15 cellular contexts compared by ENCODE assay signal in genomic region chr10:71161429-71161828, GRCh38. TPM values are rescaled to one million over a fixed set of nuclear protein-coding genes. Genes with fewer than 3 reads are reported as not detected.
DNase-seq lines count a peak whose midpoint lies in the region; ATAC-seq lines count a peak whose summit lies in the region.
"Had no signal": no experiment of that assay in that cellular context is flagged by ENCODE, and none has a peak within 500 bp of the region (broad histone marks: within the 10 kb centered on the region; RNA-seq: fewer than 3 reads in every experiment).

No MANE protein-coding gene starts in this region.

- H3K4me3 Mint-ChIP-seq in activated T-helper 17 cell treated with anti-CD3 and anti-CD28 coated beads, Interleukin-2, amount 50 U/mL, for 72 hours, result no peak overlapping the region
- H3K4me3 Mint-ChIP-seq: CD4-positive, alpha-beta T cell; stimulated activated naive CD8-positive, alpha-beta T cell treated with anti-CD3 and anti-CD28 coated beads, Interleukin-15, Interleukin-2, amounts not matched to agents 100 ng/mL and 50 ng/mL, for 24 hours had no signal

- no peak overlapping the region for H3K4me3 ChIP-seq in Jurkat, Clone E6-1 (ENCODE audit: low read length)

- H3K27ac Mint-ChIP-seq in activated T-helper 17 cell treated with anti-CD3 and anti-CD28 coated beads, Interleukin-2, amount 50 U/mL, for 72 hours, result no peak overlapping the region
- H3K27ac Mint-ChIP-seq: CD4-positive, alpha-beta T cell; stimulated activated naive CD8-positive, alpha-beta T cell treated with anti-CD3 and anti-CD28 coated beads, Interleukin-15, Interleukin-2, amounts not matched to agents 100 ng/mL and 50 ng/mL, for 24 hours had no signal

- no peaks in the 10 kb centered on the region for H3K36me3 Mint-ChIP-seq in activated T-helper 17 cell treated with anti-CD3 and anti-CD28 coated beads, Interleukin-2, amount 50 U/mL, for 72 hours (ENCODE audit: low read depth)

- no peaks in the 10 kb centered on the region for H3K9me3 Mint-ChIP-seq in activated T-helper 17 cell treated with anti-CD3 and anti-CD28 coated beads, Interleukin-2, amount 50 U/mL, for 72 hours
- H3K9me3 Mint-ChIP-seq: CD4-positive, alpha-beta T cell; stimulated activated naive CD8-positive, alpha-beta T cell treated with anti-CD3 and anti-CD28 coated beads, Interleukin-15, Interleukin-2, amounts not matched to agents 100 ng/mL and 50 ng/mL, for 24 hours had no signal

- peak; percentile 42 for ATAC-seq in activated T-helper 17 cell treated with anti-CD3 and anti-CD28 coated beads, Interleukin-2, amount 50 U/mL, for 72 hours (replicated peaks)
- ATAC-seq in GM21619 (IDR thresholded peaks at IDR 0.05; ENCODE audit: unreplicated experiment), result no peak

- peaks cover 9% of the 10 kb centered on the region for H3K27me3 Mint-ChIP-seq in activated T-helper 17 cell treated with anti-CD3 and anti-CD28 coated beads, Interleukin-2, amount 50 U/mL, for 72 hours
- H3K27me3 Mint-ChIP-seq: CD4-positive, alpha-beta T cell had no signal

- H3K4me1 Mint-ChIP-seq in activated T-helper 17 cell treated with anti-CD3 and anti-CD28 coated beads, Interleukin-2, amount 50 U/mL, for 72 hours, result no peaks in the 10 kb centered on the region

- DNase-seq in Daoy (ENCODE audit: low read depth) (peak; percentile 69), kidney tubule cell (ENCODE audit: low spot score) (peak; percentile 76), NCI-H82 (lab: John Stamatoyannopoulos, UW) (no peak), DMS 273 (lab: John Stamatoyannopoulos, UW; ENCODE audit: unreplicated experiment) (no peak), NCI-H2227 treated with DMSO at 0.1 percent for 48 hours (lab: John Stamatoyannopoulos, UW) (no peak)
- peak; percentile 9 for DNase-seq in Jurkat, Clone E6-1 (ENCODE audit: low read depth, low spot score)
- DNase-seq: activated T-cell treated with anti-CD3 and anti-CD28 coated beads, Interleukin-2, amount 50 U/mL, for 1 hour; CD4-positive, alpha-beta T cell; HCEC 1CT; NCI-H2171 treated with DMSO at 0.1 percent for 48 hours; posterior cingulate gyrus; SHP77 had no signal

RNA-seq across cellular contexts. Expression of gene UNC5B, which starts 50.9 kb away (rescaled TPM):
- total RNA-seq in Daoy (2014; rRNA removed; shearing (Covaris generic)), result 4.0 and 6.0 TPM in 2 replicates
- polyA plus RNA-seq in Jurkat, Clone E6-1 (2012; ENCODE audit: insufficient read depth, insufficient read length), result 2.1 TPM
- total RNA-seq in activated T-helper 17 cell treated with anti-CD3 and anti-CD28 coated beads, Interleukin-2, amount 50 U/mL, for 72 hours, result under 1 TPM in 1 of 2 donors, not detected in 1; 0.04 TPM

Comparison
In these comparisons a context has a peak if more than half of its experiments do, and no peak if none do; other contexts are left out.
1. DNase-seq: peak in Daoy (single experiment), Jurkat, Clone E6-1 (single experiment) and kidney tubule cell (single experiment); none in NCI-H82 (single experiment), DMS 273 (single experiment) and NCI-H2227 treated with DMSO at 0.1 percent for 48 hours (single experiment).